In the genomic region with DNA sequence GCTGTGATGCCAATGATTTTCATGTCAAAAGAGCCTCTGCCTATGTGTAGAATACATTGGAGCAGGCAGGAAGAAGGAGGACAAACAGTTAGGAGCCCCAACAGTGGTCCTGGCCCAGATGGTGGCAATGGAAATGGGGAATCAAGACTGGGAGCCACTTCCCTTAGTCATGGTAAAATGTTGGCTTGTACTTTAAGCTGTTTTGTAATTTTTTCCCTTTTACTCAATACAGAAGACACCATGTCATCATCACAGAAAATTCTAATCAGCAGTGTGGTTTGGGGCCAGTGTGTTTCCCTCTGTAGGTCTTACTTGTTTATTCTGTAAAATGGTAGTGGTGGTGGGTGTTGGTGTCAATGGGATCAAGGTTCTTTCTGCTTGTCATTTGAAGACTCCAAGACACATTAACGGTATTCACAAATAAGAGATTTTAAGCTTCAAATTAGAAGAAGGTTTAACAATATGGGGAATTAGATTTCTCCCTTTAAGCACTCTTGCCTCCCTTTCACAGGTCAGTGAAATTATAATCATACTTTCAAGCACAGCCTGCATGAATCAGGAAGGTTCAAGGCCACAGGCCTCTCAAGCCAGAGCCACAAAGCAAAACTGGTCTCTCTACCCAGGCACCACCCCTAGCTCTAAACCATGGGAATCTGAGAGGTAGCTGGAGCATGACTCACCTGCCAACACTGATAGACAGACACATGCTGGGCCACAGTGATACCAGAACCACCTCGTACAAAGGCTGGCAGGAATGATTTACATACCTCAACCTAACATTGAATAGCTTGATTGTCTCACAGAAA, we compare ENCODE assay signal across 9 cellular contexts. TPM values are rescaled to one million over a fixed set of nuclear protein-coding genes. Genes with fewer than 3 reads are reported as not detected.
DNase-seq lines count a peak whose midpoint lies in the region; ATAC-seq, FAIRE-seq and TF ChIP-seq lines count a peak whose summit lies in the region.
"Had no signal": no experiment of that assay in that cellular context is flagged by ENCODE, and none has a peak within 500 bp of the region (broad histone marks: within the 10 kb centered on the region; RNA-seq: fewer than 3 reads in every experiment).

No MANE protein-coding gene starts in this region.

- TF ChIP-seq CTCF in A673 (conservative IDR thresholded peaks at IDR 0.05; ENCODE audit: low read depth, low read length) (no peak), body of pancreas (IDR thresholded peaks at IDR 0.05) (no peak)

- no peaks in the 10 kb centered on the region for H3K36me3 ChIP-seq in A673 (ENCODE audit: insufficient read depth, low read length, poor library complexity, severe bottlenecking)
- H3K36me3 ChIP-seq in body of pancreas (replicated peaks in 1 of 2; ENCODE audit: insufficient read depth in 1 of 2, low read depth in 2 of 2), result no peaks in the 10 kb centered on the region
- no peaks in the 10 kb centered on the region for H3K36me3 ChIP-seq in small intestine (ENCODE audit: control insufficient read depth in 2 of 2, insufficient read depth in 2 of 2, low read length in 2 of 2)

- FAIRE-seq in small intestine (lab: Jason Lieb, UNC) (no peak), frontal cortex (lab: Jason Lieb, UNC) (no peak)

- H3K9me3 ChIP-seq in A673 (ENCODE audit: low read depth, low read length, poor library complexity, severe bottlenecking) (no peaks in the 10 kb centered on the region), body of pancreas (no peaks in the 10 kb centered on the region), small intestine (ENCODE audit: control insufficient read depth, low read depth) (no peaks in the 10 kb centered on the region)

- CTCF ChIA-PET in A673 (lab: Charles Lee), result no interaction called here

- whole genome bisulfite sequencing in body of pancreas, 2 donors, result 22 to 24% methylated on average over 2 of the region's 2 CpGs
- WGBS in small intestine, 3 donors, result 41 to 67% (median 45%) methylated on average over 2 of the region's 2 CpGs

- H3K4me3 ChIP-seq in A673 (ENCODE audit: low read depth, low read length, poor library complexity, severe bottlenecking) (no peak overlapping the region), body of pancreas (no peak overlapping the region), small intestine (ENCODE audit: low read depth in 1 of 2, low read length in 2 of 2) (no peak overlapping the region)

- POLR2A ChIA-PET in A673 (lab: Charles Lee; ENCODE audit: low non-redundant PET), result no interaction called here

- intact Hi-C loops in A673 (cut with micrococcal nuclease; ENCODE audit: unreplicated experiment) (no loop called here), body of pancreas (cut with DNase I) (no loop called here)

- ATAC-seq in GM19452 (IDR thresholded peaks at IDR 0.05; ENCODE audit: unreplicated experiment) (peak; percentile 52), body of pancreas (peak; percentile 89)

- TF ChIP-seq POLR2A in body of pancreas (IDR thresholded peaks at IDR 0.05), result peak in 1 of 3 donors; percentile 36

- no peaks in the 10 kb centered on the region for H3K27me3 ChIP-seq in A673 (replicated peaks; ENCODE audit: insufficient read depth, low read depth, low read length, poor library complexity)
- H3K27me3 ChIP-seq in body of pancreas, result no peaks in the 10 kb centered on the region
- H3K27me3 ChIP-seq in small intestine (ENCODE audit: control insufficient read depth in 2 of 2, insufficient read depth in 2 of 2, low read length in 2 of 2), result no peaks in the 10 kb centered on the region

- no TSS peak for BruUV-seq in A673 (replicated peaks; lab: Mats Ljungman, UMichigan)

- H3K27ac ChIP-seq in A673 (ENCODE audit: low read depth, low read length, poor library complexity, severe bottlenecking) (peak overlapping the region; percentile 90), body of pancreas (peak overlapping the region; percentile 36 to 72 (median 52)), small intestine (ENCODE audit: low read depth in 1 of 2, low read length in 1 of 2) (peak overlapping the region; percentile 27 to 50)

- peak; percentile 26 for DNase-seq in A673 (ENCODE audit: low spot score)
- DNase-seq in LoVo (ENCODE audit: low spot score), result peak; percentile 36
- DNase-seq in body of pancreas, result peak; percentile 65 to 89 (median 77)
- peak; percentile 91 for DNase-seq in small intestine
- DNase-seq in NCI-H1105 (lab: John Stamatoyannopoulos, UW), result no peak
- no peak for DNase-seq in frontal cortex (ENCODE audit: low spot score in 2 of 2)
- no peak for DNase-seq in DMS79 treated with DMSO at 0.1 percent for 48 hours (lab: John Stamatoyannopoulos, UW)

- H3K4me1 ChIP-seq in A673 (ENCODE audit: insufficient read depth, low read length, poor library complexity, severe bottlenecking), result peaks cover 98% of the 10 kb centered on the region
- H3K4me1 ChIP-seq in body of pancreas, result peaks cover 46% of the 10 kb centered on the region
- H3K4me1 ChIP-seq in small intestine (ENCODE audit: control insufficient read depth in 2 of 2, insufficient read depth in 1 of 2, low read depth in 1 of 2, low read length in 1 of 2), result peaks cover 2 to 4% of the 10 kb centered on the region in 2 donors

RNA-seq across cellular contexts. Expression of a gene that starts 24.9 kb away (rescaled TPM):
- total RNA-seq in A673 (2021), result 26.8 and 28.8 TPM in 2 replicates
- total RNA-seq in body of pancreas, result 10 to 100 TPM; 17.1 to 30.3 TPM
- 10 to 100 TPM; 14.5 to 17.4 (median 15.1) TPM for polyA plus RNA-seq in small intestine
- 22.8 TPM for total RNA-seq in frontal cortex

RNA-seq across cellular contexts. Expression of a gene that starts 34.4 kb away (rescaled TPM):
- total RNA-seq in A673 (2021) (0.24 and 0.32 TPM in 2 replicates), body of pancreas (under 1 TPM in 1 of 2 donors, not detected in 1; 0.26 TPM), frontal cortex (under 0.01 TPM)
- not detected for polyA plus RNA-seq in small intestine
- total RNA-seq: activated CD8-positive, alpha-beta memory T cell treated with anti-CD3 and anti-CD28 coated beads for 36 hours had no signal

Comparison
In these comparisons a context has a peak if more than half of its experiments do, and no peak if none do; other contexts are left out.
1. DNase-seq: peak in A673 (single experiment), LoVo (single experiment), body of pancreas (4 of 4) and small intestine (single experiment); none in NCI-H1105 (single experiment), frontal cortex (0 of 2) and DMS79 treated with DMSO at 0.1 percent for 48 hours (single experiment).
2. H3K27ac ChIP-seq: peak in every context shown above with its lines; median percentile 90 in A673; 52 in body of pancreas; 38 in small intestine.